In the genomic region with DNA sequence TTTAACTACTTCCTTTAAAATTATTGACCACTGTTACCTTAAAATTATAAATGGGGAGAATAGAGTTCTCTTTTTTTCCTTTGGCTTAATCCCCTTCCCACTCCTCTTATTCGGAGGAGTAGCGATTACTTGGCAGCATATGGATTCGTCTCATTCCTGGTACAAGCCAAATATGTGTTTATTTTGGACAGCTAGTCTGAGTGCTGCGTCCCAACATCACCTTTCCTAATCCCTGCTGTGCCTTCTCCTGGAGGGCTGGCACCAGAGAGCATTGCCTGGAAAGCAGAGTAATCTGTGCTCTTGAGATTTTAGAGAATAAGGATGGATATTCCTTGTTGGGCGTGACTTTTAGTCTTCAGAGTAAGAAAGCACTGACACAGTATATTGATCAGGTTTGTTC, we compare ENCODE assay signal across 20 cellular contexts.
"Had no signal": no experiment of that assay in that cellular context is flagged by ENCODE, and none has a peak within 500 bp of the region (broad histone marks: within the 10 kb centered on the region; RNA-seq: fewer than 3 reads in every experiment).

No MANE protein-coding gene starts in this region.

- DNase-seq: activated CD4-positive, alpha-beta T cell treated with anti-CD3 and anti-CD28 coated beads, Interleukin-2, amount 50 U/mL, for 1 hour; activated naive CD4-positive, alpha-beta T cell treated with anti-CD3 and anti-CD28 coated beads for 36 hours; activated naive CD8-positive, alpha-beta T cell treated with anti-CD3 and anti-CD28 coated beads, Interleukin-2, amount 50 U/mL, for 24 hours; activated T-cell treated with anti-CD3 and anti-CD28 coated beads for 4 hours; aorta; cerebellar nuclear complex; effector memory CD8-positive, alpha-beta T cell; gastrocnemius medialis; heart right ventricle; left cardiac atrium; mucosa of descending colon; naive thymus-derived CD4-positive, alpha-beta T cell; stimulated activated naive B cell treated with anti-CD40 and anti-IgM and Interleukin-4, amounts not matched to agents 10 μg/mL and 1 μg/mL and 100 μg/mL, for 72 hours; T-helper 9 cell; thyroid gland; uterus had no signal

- ATAC-seq: activated CD4-positive, CD25-positive, alpha-beta regulatory T cell treated with anti-CD3 and anti-CD28 coated beads, Interleukin-2, amount 50 U/mL, for 24 hours; activated naive CD8-positive, alpha-beta T cell treated with anti-CD3 and anti-CD28 coated beads, Interleukin-2, amount 50 U/mL, for 24 hours; effector memory CD8-positive, alpha-beta T cell; gastrocnemius medialis; heart right ventricle; left cardiac atrium; mucosa of descending colon; naive thymus-derived CD4-positive, alpha-beta T cell; stimulated activated naive B cell treated with anti-CD40 and anti-IgM and Interleukin-4, amounts not matched to agents 10 μg/mL and 1 μg/mL and 100 μg/mL, for 72 hours had no signal

- H3K9me3 Mint-ChIP-seq: activated naive CD4-positive, alpha-beta T cell treated with anti-CD3 and anti-CD28 coated beads for 36 hours; activated naive CD8-positive, alpha-beta T cell treated with anti-CD3 and anti-CD28 coated beads, Interleukin-2, amount 50 U/mL, for 24 hours; activated T-helper 2 cell treated with anti-CD3 and anti-CD28 coated beads, Interferon-gamma antibody, Interleukin-2, Interleukin-4, amounts not matched to agents 10 μg/mL and 5 μg/mL and 100 μg/mL, durations not matched to agents 14 hours and 24 hours and 36 hours; dendritic cell treated with granulocyte-macrophage colony-stimulating factor and Interleukin-4, amounts not matched to agents 40 ng/mL and 50 ng/mL, for 4 days; effector memory CD8-positive, alpha-beta T cell; naive thymus-derived CD4-positive, alpha-beta T cell; stimulated activated naive B cell treated with anti-CD40 and anti-IgM and Interleukin-4, amounts not matched to agents 10 μg/mL and 1 μg/mL and 100 μg/mL, for 72 hours had no signal

- H3K27ac Mint-ChIP-seq: activated naive CD4-positive, alpha-beta T cell treated with anti-CD3 and anti-CD28 coated beads for 36 hours; activated naive CD8-positive, alpha-beta T cell treated with anti-CD3 and anti-CD28 coated beads, Interleukin-2, amount 50 U/mL, for 24 hours; activated T-helper 2 cell treated with anti-CD3 and anti-CD28 coated beads, Interferon-gamma antibody, Interleukin-2, Interleukin-4, amounts not matched to agents 10 μg/mL and 5 μg/mL and 100 μg/mL, durations not matched to agents 14 hours and 24 hours and 36 hours; dendritic cell treated with granulocyte-macrophage colony-stimulating factor and Interleukin-4, amounts not matched to agents 40 ng/mL and 50 ng/mL, for 4 days; naive thymus-derived CD4-positive, alpha-beta T cell; stimulated activated naive B cell treated with anti-CD40 and anti-IgM and Interleukin-4, amounts not matched to agents 10 μg/mL and 1 μg/mL and 100 μg/mL, for 72 hours had no signal

- H3K4me3 Mint-ChIP-seq: activated naive CD4-positive, alpha-beta T cell treated with anti-CD3 and anti-CD28 coated beads for 36 hours; activated naive CD8-positive, alpha-beta T cell treated with anti-CD3 and anti-CD28 coated beads, Interleukin-2, amount 50 U/mL, for 24 hours; dendritic cell treated with granulocyte-macrophage colony-stimulating factor and Interleukin-4, amounts not matched to agents 40 ng/mL and 50 ng/mL, for 4 days; effector memory CD8-positive, alpha-beta T cell; naive thymus-derived CD4-positive, alpha-beta T cell; stimulated activated naive B cell treated with anti-CD40 and anti-IgM and Interleukin-4, amounts not matched to agents 10 μg/mL and 1 μg/mL and 100 μg/mL, for 72 hours had no signal

- H3K4me1 Mint-ChIP-seq: activated naive CD8-positive, alpha-beta T cell treated with anti-CD3 and anti-CD28 coated beads, Interleukin-2, amount 50 U/mL, for 24 hours; stimulated activated naive B cell treated with anti-CD40 and anti-IgM and Interleukin-4, amounts not matched to agents 10 μg/mL and 1 μg/mL and 100 μg/mL, for 72 hours had no signal

- H3K36me3 Mint-ChIP-seq: naive thymus-derived CD4-positive, alpha-beta T cell; stimulated activated naive B cell treated with anti-CD40 and anti-IgM and Interleukin-4, amounts not matched to agents 10 μg/mL and 1 μg/mL and 100 μg/mL, for 72 hours had no signal

- H3K9me3 ChIP-seq: gastrocnemius medialis, heart right ventricle, mucosa of descending colon, neutrophil, thyroid gland, uterus had no signal
